1 cellular context compared by ENCODE assay signal in genomic region chr1:230222678-230223077, GRCh38.
TF ChIP-seq lines count a peak whose summit lies in the region.

No MANE protein-coding gene starts in this region.

TF ChIP-seq in K562, 482 proteins besides CTCF, POLR2A, EP300 and RAD21 (continued from another document):
- no peak for TF ChIP-seq ATF6 (CRISPR knock-in tag; IDR thresholded peaks at IDR 0.05)
- no peak for TF ChIP-seq CREB3L1 (IDR thresholded peaks at IDR 0.05; ENCODE audit: borderline replicate concordance, low read depth)
- TF ChIP-seq CGGBP1 (CRISPR knock-in tag; IDR thresholded peaks at IDR 0.05), result no peak
- TF ChIP-seq MXI1 (IDR thresholded peaks at IDR 0.05; ENCODE audit: low read depth, low read length), result no peak
